Comparison of ENCODE assay signal across 1 cellular context in genomic region chr6:29631209-29631810, GRCh38.
TF ChIP-seq lines count a peak whose summit lies in the region.

No MANE protein-coding gene starts in this region.

TF ChIP-seq in K562, 482 proteins besides CTCF, POLR2A, EP300 and RAD21 (continued from another document and continues in another):
- TF ChIP-seq ZBTB40 (IDR thresholded peaks at IDR 0.05) = no peak
- no peak for TF ChIP-seq ZBTB40 (CRISPR knock-in tag; IDR thresholded peaks at IDR 0.05)
- TF ChIP-seq RHOXF2B (CRISPR knock-in tag; conservative IDR thresholded peaks at IDR 0.05) = no peak
- TF ChIP-seq LCOR (CRISPR knock-in tag; IDR thresholded peaks at IDR 0.05) = no peak
- peak; percentile 64 for TF ChIP-seq RBFOX2 (IDR thresholded peaks at IDR 0.05; ENCODE audit: low read depth, low read length)
- no peak for TF ChIP-seq ZNF282 (CRISPR knock-in tag; IDR thresholded peaks at IDR 0.05)
- no peak for TF ChIP-seq ZZZ3 (IDR thresholded peaks at IDR 0.05)
- no peak for TF ChIP-seq ZBTB11 (CRISPR knock-in tag; IDR thresholded peaks at IDR 0.05)
- no peak for TF ChIP-seq GTF2E2 (tag; IDR thresholded peaks at IDR 0.05)
- TF ChIP-seq ZNF511 (CRISPR knock-in tag; IDR thresholded peaks at IDR 0.05) = no peak
- no peak for TF ChIP-seq PRPF4 (IDR thresholded peaks at IDR 0.05; ENCODE audit: insufficient read depth, low read depth, low read length, poor library complexity, severe bottlenecking)
- no peak for TF ChIP-seq TFE3 (CRISPR knock-in tag; IDR thresholded peaks at IDR 0.05)
- no peak for TF ChIP-seq PCBP1 (IDR thresholded peaks at IDR 0.05; ENCODE audit: low read depth, low read length, poor library complexity, severe bottlenecking)
- no peak for TF ChIP-seq ZNF830 (CRISPR knock-in tag; IDR thresholded peaks at IDR 0.05)
- TF ChIP-seq DLX4 (CRISPR knock-in tag; IDR thresholded peaks at IDR 0.05) = no peak
- TF ChIP-seq NRF1 (conservative IDR thresholded peaks at IDR 0.05 in 1 of 2, IDR thresholded peaks at IDR 0.05 in 1 of 2) = peak; percentile 31 to 56; a peak in 3 of 4 replicates
- no peak for TF ChIP-seq BMI1 (IDR thresholded peaks at IDR 0.05; ENCODE audit: low read length)
- TF ChIP-seq ZNF431 (CRISPR knock-in tag; IDR thresholded peaks at IDR 0.05) = no peak
- peak; percentile 46 for TF ChIP-seq TBP (optimal IDR thresholded peaks at IDR 0.05; ENCODE audit: low read depth, low read length)
- TF ChIP-seq FOXK1 (CRISPR knock-in tag; IDR thresholded peaks at IDR 0.05; ENCODE audit: borderline replicate concordance) = no peak
- TF ChIP-seq XRCC3 (IDR thresholded peaks at IDR 0.05) = no peak
- TF ChIP-seq HLTF (IDR thresholded peaks at IDR 0.05) = 0 out of 2 replicates have a peak, but pooled peaks have one; percentile 16
- TF ChIP-seq GTF2F1 (IDR thresholded peaks at IDR 0.05; ENCODE audit: low read depth, low read length) = no peak
- TF ChIP-seq ZBTB33 (CRISPR knock-in tag; IDR thresholded peaks at IDR 0.05) = no peak
- no peak for TF ChIP-seq LARP7 (IDR thresholded peaks at IDR 0.05)
- no peak for TF ChIP-seq FOXO4 (CRISPR knock-in tag; IDR thresholded peaks at IDR 0.05)
- no peak for TF ChIP-seq ZNF174 (CRISPR knock-in tag; IDR thresholded peaks at IDR 0.05)
- no peak for TF ChIP-seq KDM5B (IDR thresholded peaks at IDR 0.05; ENCODE audit: insufficient replicate concordance, low read depth, low read length)
- no peak for TF ChIP-seq SNRNP70 (optimal IDR thresholded peaks at IDR 0.05; ENCODE audit: low read depth, low read length)
- no peak for TF ChIP-seq ZNF12 (CRISPR knock-in tag; IDR thresholded peaks at IDR 0.05)
- TF ChIP-seq E2F4 (CRISPR knock-in tag; IDR thresholded peaks at IDR 0.05; ENCODE audit: low read depth) = no peak
- no peak for TF ChIP-seq MLLT1 (IDR thresholded peaks at IDR 0.05)
- TF ChIP-seq MXI1 (IDR thresholded peaks at IDR 0.05; ENCODE audit: low read depth, low read length) = no peak; the same call in 1 of the 2 replicates
